ENCODE assay signal across 12 cellular contexts in genomic region chr3:192449036-192449435, GRCh38.
A peak's percentile ranks its signal among the peaks of the same experiment; 100 is the strongest.
DNase-seq lines count a peak whose midpoint lies in the region; ATAC-seq and TF ChIP-seq lines count a peak whose summit lies in the region.
"Had no signal": no experiment of that assay in that cellular context is flagged by ENCODE, and none has a peak within 500 bp of the region (broad histone marks: within the 10 kb centered on the region; RNA-seq: fewer than 3 reads in every experiment).

No MANE protein-coding gene starts in this region.

- H3K27me3 Mint-ChIP-seq in nephron progenitor cell (ENCODE audit: low read depth, poor library complexity) (peaks cover 17% of the 10 kb centered on the region), CD14-positive monocyte (ENCODE audit: low read depth in 3 of 3) (peaks cover 0 to 13% (median 6%) of the 10 kb centered on the region in 3 donors)

- H3K36me3 Mint-ChIP-seq in nephron progenitor cell (ENCODE audit: low read depth) = no peaks in the 10 kb centered on the region
- no peaks in the 10 kb centered on the region for H3K36me3 Mint-ChIP-seq in CD14-positive monocyte
- H3K36me3 Mint-ChIP-seq: activated naive CD4-positive, alpha-beta T cell treated with anti-CD3 and anti-CD28 coated beads, Interleukin-2, amount 50 U/mL, for 24 hours had no signal

- no peak overlapping the region for H3K4me3 ChIP-seq in esophagus muscularis mucosa
- H3K4me3 ChIP-seq: A549, esophagus squamous epithelium had no signal

- H3K4me1 ChIP-seq in esophagus muscularis mucosa = peaks cover 0 to 8% (median 5%) of the 10 kb centered on the region in 4 donors
- H3K4me1 ChIP-seq: A549, esophagus squamous epithelium had no signal

- H3K27ac Mint-ChIP-seq in nephron progenitor cell = no peak overlapping the region
- H3K27ac Mint-ChIP-seq in CD14-positive monocyte = no peak overlapping the region
- H3K27ac Mint-ChIP-seq: activated naive CD4-positive, alpha-beta T cell treated with anti-CD3 and anti-CD28 coated beads, Interleukin-2, amount 50 U/mL, for 24 hours; T-helper 2 cell treated with Interferon-gamma antibody and Interleukin-4, amounts not matched to agents 5 μg/mL and 100 μg/mL, for 36 hours had no signal

- peak; percentile 6 for DNase-seq in DMS53 (lab: John Stamatoyannopoulos, UW)
- DNase-seq in DMS53 treated with DMSO at 0.1 percent for 48 hours (lab: John Stamatoyannopoulos, UW; ENCODE audit: unreplicated experiment) = no peak
- peak; percentile 33 to 46 for DNase-seq in Kasumi-1 (lab: John Stamatoyannopoulos, UW)
- DNase-seq in SW480 (ENCODE audit: low spot score) = peak; percentile 9
- DNase-seq in nephron progenitor cell = no peak
- DNase-seq in CD14-positive monocyte (ENCODE audit: low spot score) = no peak
- no peak for DNase-seq in esophagus muscularis mucosa (ENCODE audit: extremely low spot score)
- DNase-seq: esophagus squamous epithelium had no signal

- no peaks in the 10 kb centered on the region for H3K9me3 Mint-ChIP-seq in nephron progenitor cell
- H3K9me3 Mint-ChIP-seq in CD14-positive monocyte = no peaks in the 10 kb centered on the region
- H3K9me3 Mint-ChIP-seq: activated naive CD4-positive, alpha-beta T cell treated with anti-CD3 and anti-CD28 coated beads, Interleukin-2, amount 50 U/mL, for 24 hours; T-helper 2 cell treated with Interferon-gamma antibody and Interleukin-4, amounts not matched to agents 5 μg/mL and 100 μg/mL, for 36 hours had no signal

- intact Hi-C loops in CD14-positive monocyte (cut with micrococcal nuclease) = no loop called here
- intact Hi-C loops in esophagus muscularis mucosa (cut with DNase I) = no loop called here

- no peak for ATAC-seq in HG03521 (IDR thresholded peaks at IDR 0.05; ENCODE audit: unreplicated experiment)
- ATAC-seq: A549 had no signal

- no peak for TF ChIP-seq POLR2A in esophagus muscularis mucosa (IDR thresholded peaks at IDR 0.05; ENCODE audit: low read depth)

- H3K36me3 ChIP-seq in esophagus muscularis mucosa = no peaks in the 10 kb centered on the region
- H3K36me3 ChIP-seq: esophagus squamous epithelium had no signal

- H3K27me3 ChIP-seq in esophagus muscularis mucosa = peaks cover 0 to 21% (median 0%) of the 10 kb centered on the region in 4 donors

- no peaks in the 10 kb centered on the region for H3K9me3 ChIP-seq in esophagus muscularis mucosa
- H3K9me3 ChIP-seq: A549, esophagus squamous epithelium had no signal

- no peak overlapping the region for H3K27ac ChIP-seq in esophagus muscularis mucosa (replicated peaks in 1 of 4)
- H3K27ac ChIP-seq: A549, esophagus squamous epithelium had no signal

- 75% methylated on average over 4 of the region's 4 CpGs for WGBS in esophagus muscularis mucosa

- TF ChIP-seq EP300 in esophagus muscularis mucosa (IDR thresholded peaks at IDR 0.05) = no peak

- H3K4me1 Mint-ChIP-seq in nephron progenitor cell (peaks cover 6% of the 10 kb centered on the region), CD14-positive monocyte (no peaks in the 10 kb centered on the region)
- H3K4me1 Mint-ChIP-seq: activated naive CD4-positive, alpha-beta T cell treated with anti-CD3 and anti-CD28 coated beads, Interleukin-2, amount 50 U/mL, for 24 hours had no signal

- peak; percentile 30 for TF ChIP-seq CTCF in nephron progenitor cell (IDR thresholded peaks at IDR 0.05)
- TF ChIP-seq CTCF in CD14-positive monocyte (IDR thresholded peaks at IDR 0.05) = no peak
- no peak for TF ChIP-seq CTCF in esophagus muscularis mucosa (IDR thresholded peaks at IDR 0.05)

- no peak overlapping the region for H3K4me3 Mint-ChIP-seq in nephron progenitor cell
- H3K4me3 Mint-ChIP-seq in CD14-positive monocyte = no peak overlapping the region
- H3K4me3 Mint-ChIP-seq: activated naive CD4-positive, alpha-beta T cell treated with anti-CD3 and anti-CD28 coated beads, Interleukin-2, amount 50 U/mL, for 24 hours; T-helper 2 cell treated with Interferon-gamma antibody and Interleukin-4, amounts not matched to agents 5 μg/mL and 100 μg/mL, for 36 hours had no signal

Comparison
In these comparisons a context has a peak if more than half of its experiments do, and no peak if none do; other contexts are left out.
1. DNase-seq: peak in DMS53 (single experiment), Kasumi-1 (2 of 2) and SW480 (single experiment); none in DMS53 treated with DMSO at 0.1 percent for 48 hours (single experiment), nephron progenitor cell (single experiment), CD14-positive monocyte (single experiment) and esophagus muscularis mucosa (single experiment).